8 cellular contexts compared by ENCODE assay signal in the genomic region with DNA sequence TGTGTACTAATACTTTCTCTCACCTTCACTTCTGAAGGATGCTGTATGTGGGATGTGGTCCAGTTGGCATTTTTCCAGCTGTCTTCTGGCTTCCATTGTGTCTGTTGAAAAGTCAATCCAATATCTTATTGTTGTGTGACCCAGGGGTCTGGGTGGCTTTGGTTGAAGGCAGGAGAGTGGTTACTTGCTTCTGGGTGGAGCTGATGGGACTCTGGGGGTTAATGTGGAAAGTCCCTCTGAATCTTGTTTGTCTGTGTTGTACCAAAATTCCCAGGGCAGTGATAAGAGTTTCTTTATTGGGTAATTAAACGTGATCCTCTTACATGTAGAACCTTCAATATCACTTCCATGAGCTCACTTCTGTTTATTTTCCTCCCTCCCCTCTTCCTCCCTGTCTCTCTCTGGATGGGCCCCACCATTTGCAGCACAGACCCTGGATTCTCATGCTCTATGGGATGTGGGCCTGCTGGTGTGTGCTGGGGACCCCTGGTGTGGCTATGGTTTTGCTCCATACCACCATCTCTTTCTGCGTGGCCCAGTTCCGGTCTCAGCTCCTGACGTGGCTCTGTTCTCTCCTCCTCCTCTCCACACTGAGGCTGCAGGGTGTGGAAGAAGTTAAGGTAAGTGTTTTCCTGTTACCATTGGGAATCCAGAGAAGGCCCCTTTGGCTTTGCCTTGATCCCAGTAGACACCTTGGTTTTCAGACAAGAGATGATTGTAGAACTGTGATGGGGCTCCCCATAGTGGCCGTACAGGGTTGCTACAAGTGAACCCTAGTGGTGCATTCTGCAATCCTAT.
DNase-seq lines count a peak whose midpoint lies in the region; ATAC-seq and TF ChIP-seq lines count a peak whose summit lies in the region.

No MANE protein-coding gene starts in this region.

- H3K27ac ChIP-seq in OCI-LY3 (ENCODE audit: low read length) (no peak overlapping the region), coronary artery (no peak overlapping the region)

- no peaks in the 10 kb centered on the region for H3K36me3 ChIP-seq in OCI-LY3 (replicated peaks; ENCODE audit: low read depth, low read length)

- peaks cover 10% of the 10 kb centered on the region for H3K4me1 ChIP-seq in OCI-LY3 (ENCODE audit: low read length)

- H2AFZ ChIP-seq in OCI-LY3 (ENCODE audit: low read depth, low read length), result no peak overlapping the region

- peak; percentile 93 for TF ChIP-seq CTCF in OCI-LY3 (IDR thresholded peaks at IDR 0.05; ENCODE audit: low read depth, low read length)
- no peak for TF ChIP-seq CTCF in coronary artery (IDR thresholded peaks at IDR 0.05)

- H3K79me2 ChIP-seq in OCI-LY3 (ENCODE audit: low read length), result no peaks in the 10 kb centered on the region

- peak; percentile 76 for DNase-seq in EL
- peak; percentile 34 for DNase-seq in HS-5 (ENCODE audit: low read depth)
- peak; percentile 4 for DNase-seq in activated T-cell treated with anti-CD3 and anti-CD28 coated beads for 4 hours
- peak; percentile 77 for DNase-seq in fibroblast of peridontal ligament (ENCODE audit: extremely low read depth)
- DNase-seq in nucleus accumbens (lab: John Stamatoyannopoulos, UW), result peak in 49 of 56 donors; percentile 2 to 83 (median 49)
- no peak for DNase-seq in coronary artery (ENCODE audit: low spot score)

- no peak overlapping the region for H3K4me2 ChIP-seq in OCI-LY3 (ENCODE audit: low read length)

- H3K4me3 ChIP-seq in OCI-LY3 (ENCODE audit: low read length) (no peak overlapping the region), coronary artery (no peak overlapping the region)

- H3K9ac ChIP-seq in OCI-LY3 (ENCODE audit: low read length), result no peak overlapping the region

- peak; percentile 92 for ATAC-seq in GM21526 (IDR thresholded peaks at IDR 0.05; ENCODE audit: low FRiP score, unreplicated experiment)

- no peaks in the 10 kb centered on the region for H4K20me1 ChIP-seq in OCI-LY3 (ENCODE audit: insufficient read depth, low read length)

- no peaks in the 10 kb centered on the region for H3K27me3 ChIP-seq in OCI-LY3 (ENCODE audit: low read depth, low read length)

- peaks cover 3% of the 10 kb centered on the region; the same call in 1 of the 2 replicates for H3K9me3 ChIP-seq in OCI-LY3 (ENCODE audit: insufficient read depth, low read length)
